Comparison of ENCODE assay signal across 34 cellular contexts in genomic region chr2:131417886-131418285, GRCh38. TPM values are rescaled to one million over a fixed set of nuclear protein-coding genes. Genes with fewer than 3 reads are reported as not detected.
"Had no signal": no experiment of that assay in that cellular context is flagged by ENCODE, and none has a peak within 500 bp of the region (broad histone marks: within the 10 kb centered on the region; RNA-seq: fewer than 3 reads in every experiment).

No MANE protein-coding gene starts in this region.

- ATAC-seq: activated CD8-positive, alpha-beta T cell treated with anti-CD3 and anti-CD28 coated beads for 36 hours; activated naive CD4-positive, alpha-beta T cell treated with anti-CD3 and anti-CD28 coated beads, Interleukin-2, amount 50 U/mL, for 72 hours; activated T-cell treated with anti-CD3 and anti-CD28 coated beads, Interleukin-2, amount 50 U/mL, for 4 hours; activated T-cell treated with anti-CD3 and anti-CD28 coated beads, Interleukin-2, amount 50 U/mL, for 72 hours; activated T-helper 17 cell treated with anti-CD3 and anti-CD28 coated beads, Interleukin-2, amount 50 U/mL, for 72 hours had no signal

- H3K4me3 ChIP-seq: adrenal gland, cardiac muscle cell had no signal

- H3K27ac ChIP-seq: adrenal gland, cardiac muscle cell, VCaP had no signal

- H3K4me1 ChIP-seq: adrenal gland had no signal

- DNase-seq: activated B cell treated with CpG ODN at 0.5 μM for 24 hours; activated CD4-positive, alpha-beta memory T cell treated with anti-CD3 and anti-CD28 coated beads for 36 hours; activated CD4-positive, alpha-beta T cell treated with anti-CD3 and anti-CD28 coated beads for 4 hours; activated CD4-positive, alpha-beta T cell treated with anti-CD3 and anti-CD28 coated beads, Interleukin-2, amount 10 ng/mL, durations not matched to agents 24 days and 14 days; activated CD4-positive, alpha-beta T cell treated with anti-CD3 and anti-CD28 coated beads, Interleukin-2, amount 50 U/mL, for 1 hour; activated CD4-positive, alpha-beta T cell treated with anti-CD3 and anti-CD28 coated beads, Interleukin-2, amount 50 U/mL, for 4 hours; activated CD4-positive, CD25-positive, alpha-beta regulatory T cell treated with anti-CD3 and anti-CD28 coated beads, Interleukin-2, amount 50 U/mL, for 72 hours; activated CD8-positive, alpha-beta memory T cell treated with anti-CD3 and anti-CD28 coated beads, Interleukin-2, amount 50 U/mL, for 4 hours; activated CD8-positive, alpha-beta T cell treated with anti-CD3 and anti-CD28 coated beads for 36 hours; activated effector memory CD4-positive, alpha-beta T cell treated with anti-CD3 and anti-CD28 coated beads, Interleukin-2, amount 50 U/mL, for 16 hours; activated gamma-delta T cell treated with Interleukin-2 at 50 U/mL for 16 hours; activated naive CD4-positive, alpha-beta T cell; activated naive CD4-positive, alpha-beta T cell treated with anti-CD3 and anti-CD28 coated beads for 36 hours; activated naive CD4-positive, alpha-beta T cell treated with anti-CD3 and anti-CD28 coated beads, Interleukin-2, amount 50 U/mL, for 16 hours; activated naive CD8-positive, alpha-beta T cell treated with anti-CD3 and anti-CD28 coated beads for 36 hours; activated T-cell treated with anti-CD3 and anti-CD28 coated beads for 4 hours; activated T-cell treated with anti-CD3 and anti-CD28 coated beads, Interleukin-2, amount 50 U/mL, for 1 hour; activated T-cell treated with anti-CD3 and anti-CD28 coated beads, Interleukin-2, amount 50 U/mL, for 4 hours; activated T-cell treated with anti-CD3 and anti-CD28 coated beads, Interleukin-2, amount 50 U/mL, for 72 hours; adrenal gland; amniotic stem cell; aorta; caudate nucleus; cerebellar nuclear complex; T-helper 1 cell; T-helper 2 cell; T-helper 9 cell had no signal

- H3K36me3 ChIP-seq: adrenal gland, cardiac muscle cell had no signal

- H3K27me3 ChIP-seq: adrenal gland had no signal

- H3K9me3 ChIP-seq: adrenal gland had no signal

RNA-seq across cellular contexts. Expression of gene RAB6D, which starts 53.9 kb away (rescaled TPM):
- total RNA-seq: activated B cell treated with CpG ODN at 0.5 μM for 24 hours; activated CD4-positive, alpha-beta memory T cell treated with anti-CD3 and anti-CD28 coated beads for 36 hours; activated CD4-positive, alpha-beta T cell treated with anti-CD3 and anti-CD28 coated beads, Interleukin-2, amount 10 ng/mL, durations not matched to agents 24 days and 14 days; activated CD8-positive, alpha-beta memory T cell treated with anti-CD3 and anti-CD28 coated beads for 36 hours; activated CD8-positive, alpha-beta T cell treated with anti-CD3 and anti-CD28 coated beads for 36 hours; activated naive CD4-positive, alpha-beta T cell treated with anti-CD3 and anti-CD28 coated beads for 36 hours; activated naive CD4-positive, alpha-beta T cell treated with anti-CD3 and anti-CD28 coated beads, Interleukin-2, amount 50 U/mL, for 72 hours; activated naive CD8-positive, alpha-beta T cell treated with anti-CD3 and anti-CD28 coated beads for 36 hours; activated T-helper 1 cell treated with anti-CD3 and anti-CD28 coated beads, Interleukin-12 subunit alpha, Interleukin-12 subunit beta, Interleukin-2, Interleukin-4 antibody, amounts not matched to agents 30 ng/mL and 10 ng/mL and 1 ng/mL, durations not matched to agents 14 hours and 24 hours and 36 hours; activated T-helper 17 cell treated with anti-CD3 and anti-CD28 coated beads, Interleukin-2, amount 50 U/mL, for 72 hours; aorta; bronchial epithelial cell; cardiac muscle cell had no signal
- polyA plus RNA-seq: aorta had no signal

RNA-seq across cellular contexts. Expression of gene TUBA3D, which starts 58.0 kb away (rescaled TPM):
- total RNA-seq: activated B cell treated with CpG ODN at 0.5 μM for 24 hours; activated CD4-positive, alpha-beta memory T cell treated with anti-CD3 and anti-CD28 coated beads for 36 hours; activated CD4-positive, alpha-beta T cell treated with anti-CD3 and anti-CD28 coated beads, Interleukin-2, amount 10 ng/mL, durations not matched to agents 24 days and 14 days; activated CD8-positive, alpha-beta memory T cell treated with anti-CD3 and anti-CD28 coated beads for 36 hours; activated CD8-positive, alpha-beta T cell treated with anti-CD3 and anti-CD28 coated beads for 36 hours; activated naive CD4-positive, alpha-beta T cell treated with anti-CD3 and anti-CD28 coated beads for 36 hours; activated naive CD4-positive, alpha-beta T cell treated with anti-CD3 and anti-CD28 coated beads, Interleukin-2, amount 50 U/mL, for 72 hours; activated naive CD8-positive, alpha-beta T cell treated with anti-CD3 and anti-CD28 coated beads for 36 hours; activated T-cell treated with anti-CD3 and anti-CD28 coated beads, Interleukin-2, amount 50 U/mL, for 4 hours; activated T-cell treated with anti-CD3 and anti-CD28 coated beads, Interleukin-2, amount 50 U/mL, for 72 hours; activated T-helper 1 cell treated with anti-CD3 and anti-CD28 coated beads, Interleukin-12 subunit alpha, Interleukin-12 subunit beta, Interleukin-2, Interleukin-4 antibody, amounts not matched to agents 30 ng/mL and 10 ng/mL and 1 ng/mL, durations not matched to agents 14 hours and 24 hours and 36 hours; activated T-helper 17 cell treated with anti-CD3 and anti-CD28 coated beads, Interleukin-2, amount 50 U/mL, for 72 hours; adrenal gland; aorta; bronchial epithelial cell; cardiac muscle cell had no signal
